In the genomic region with DNA sequence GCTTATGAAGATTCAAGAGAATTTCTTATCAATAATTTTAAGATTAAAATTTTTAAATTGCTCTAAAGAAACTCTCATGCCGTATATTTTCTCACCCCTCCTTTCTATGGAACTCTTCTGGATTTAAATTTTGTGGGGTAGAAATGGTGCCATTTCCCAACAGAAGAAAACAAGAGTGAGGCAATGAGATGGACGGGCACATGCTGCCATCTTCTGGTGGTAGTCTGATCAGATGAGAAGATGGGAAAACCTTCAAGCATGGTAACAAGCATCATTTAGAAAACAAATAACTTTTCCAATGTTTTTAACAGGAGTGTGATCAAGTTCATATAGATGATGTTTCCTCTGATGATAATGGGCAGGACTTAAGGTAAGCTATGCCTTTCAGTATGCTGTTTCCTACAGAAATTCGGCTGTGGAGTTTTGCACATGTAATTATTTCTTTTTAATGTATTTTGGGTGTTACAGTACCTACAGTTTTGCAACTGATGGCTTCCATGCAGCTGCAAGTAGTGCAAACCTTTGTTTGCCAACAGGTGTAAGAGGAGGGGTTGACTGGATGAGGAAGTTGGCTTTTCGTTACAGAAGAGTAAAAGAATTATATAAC, we compare ENCODE assay signal across 8 cellular contexts.
DNase-seq lines count a peak whose midpoint lies in the region; ATAC-seq and TF ChIP-seq lines count a peak whose summit lies in the region.

No MANE protein-coding gene starts in this region.

- no peaks in the 10 kb centered on the region for H3K27me3 ChIP-seq in mesenchymal stem cell (ENCODE audit: control insufficient read depth in 1 of 2, insufficient read depth in 1 of 2, low read length in 2 of 2)
- H3K27me3 ChIP-seq in tibial nerve: no peaks in the 10 kb centered on the region

- no peak overlapping the region for H3K4ac ChIP-seq in mesenchymal stem cell (ENCODE audit: low read depth in 1 of 2, low read length in 2 of 2)

- H3K36me3 ChIP-seq in mesenchymal stem cell (ENCODE audit: control insufficient read depth in 1 of 2, insufficient read depth in 2 of 2, low read depth in 1 of 2, low read length in 2 of 2) (no peaks in the 10 kb centered on the region), tibial nerve (no peaks in the 10 kb centered on the region)

- no peak overlapping the region for H3K27ac ChIP-seq in mesenchymal stem cell (ENCODE audit: low read length, poor library complexity, severe bottlenecking)
- no peak overlapping the region for H3K27ac ChIP-seq in tibial nerve

- no peak overlapping the region for H2BK15ac ChIP-seq in mesenchymal stem cell (ENCODE audit: low read depth, poor library complexity, severe bottlenecking)

- ATAC-seq in HG03565 (IDR thresholded peaks at IDR 0.05; ENCODE audit: unreplicated experiment): peak; percentile 63
- no peak for ATAC-seq in GM21423 (IDR thresholded peaks at IDR 0.05; ENCODE audit: unreplicated experiment)

- no peak overlapping the region for H4K91ac ChIP-seq in mesenchymal stem cell (ENCODE audit: low read length)

- no peak for TF ChIP-seq POLR2A in tibial nerve (IDR thresholded peaks at IDR 0.05)

- no peak overlapping the region for H2AK5ac ChIP-seq in mesenchymal stem cell (ENCODE audit: low read length, severe bottlenecking)

- H2BK12ac ChIP-seq in mesenchymal stem cell (ENCODE audit: low read length in 2 of 2): no peak overlapping the region

- H3K23ac ChIP-seq in mesenchymal stem cell (ENCODE audit: low read length in 2 of 2): no peak overlapping the region

- TF ChIP-seq CTCF in tibial nerve (IDR thresholded peaks at IDR 0.05): peak; percentile 43 to 72 (median 51)

- no peak for TF ChIP-seq EP300 in tibial nerve (IDR thresholded peaks at IDR 0.05)

- H2BK120ac ChIP-seq in mesenchymal stem cell (ENCODE audit: low read depth, low read length): no peak overlapping the region

- H3K4me1 ChIP-seq in mesenchymal stem cell (ENCODE audit: control insufficient read depth, insufficient read depth, low read depth, low read length) (no peaks in the 10 kb centered on the region), tibial nerve (no peaks in the 10 kb centered on the region)

- no peaks in the 10 kb centered on the region for H3K9me3 ChIP-seq in mesenchymal stem cell (ENCODE audit: control insufficient read depth, low read length)
- H3K9me3 ChIP-seq in tibial nerve: no peaks in the 10 kb centered on the region

- DNase-seq in GM03348 (ENCODE audit: low spot score) (peak; percentile 60), RKO (ENCODE audit: low spot score) (peak; percentile 61), dermis blood vessel endothelial cell (peak; percentile 61), mesenchymal stem cell (peak; percentile 65), tibial nerve (ENCODE audit: low spot score in 2 of 2) (peak in 1 of 2 donors; percentile 66)
- DNase-seq in effector CD8-positive, alpha-beta T cell (lab: John Stamatoyannopoulos, UW): no peak

- H2AFZ ChIP-seq in mesenchymal stem cell (ENCODE audit: low read depth, low read length): no peak overlapping the region

- no peak overlapping the region for H4K8ac ChIP-seq in mesenchymal stem cell (ENCODE audit: low read length)

- no peak overlapping the region for H3K9ac ChIP-seq in mesenchymal stem cell (ENCODE audit: low read length)

- H3K4me2 ChIP-seq in mesenchymal stem cell (ENCODE audit: low read length, poor library complexity, severe bottlenecking): no peak overlapping the region

- no peak overlapping the region for H3K4me3 ChIP-seq in mesenchymal stem cell (ENCODE audit: insufficient read depth in 1 of 2, low read depth in 1 of 2, low read length in 2 of 2)
- no peak overlapping the region for H3K4me3 ChIP-seq in tibial nerve

- H3K79me1 ChIP-seq in mesenchymal stem cell (replicated peaks; ENCODE audit: low read length, poor library complexity, severe bottlenecking): no peaks in the 10 kb centered on the region

- H2BK5ac ChIP-seq in mesenchymal stem cell (ENCODE audit: low read depth, low read length, poor library complexity, severe bottlenecking): no peak overlapping the region

- no peak overlapping the region for H3K14ac ChIP-seq in mesenchymal stem cell (ENCODE audit: low read length in 2 of 2)

- WGBS in mesenchymal stem cell: 25% methylated on average over 2 of the region's 4 CpGs
- 29 to 33% methylated on average over 4 of the region's 4 CpGs for WGBS in tibial nerve, 2 donors

- no peak overlapping the region for H3K18ac ChIP-seq in mesenchymal stem cell (ENCODE audit: low read depth in 1 of 2, low read length in 2 of 2)
